9 cellular contexts compared by ENCODE assay signal in genomic region chr22:22720724-22721261, GRCh38.
DNase-seq lines count a peak whose midpoint lies in the region; ATAC-seq and TF ChIP-seq lines count a peak whose summit lies in the region.
"Had no signal": no experiment of that assay in that cellular context is flagged by ENCODE, and none has a peak within 500 bp of the region (broad histone marks: within the 10 kb centered on the region; RNA-seq: fewer than 3 reads in every experiment).

No MANE protein-coding gene starts in this region.

- no TSS peak for BruUV-seq in PC-3 (replicated peaks; lab: Mats Ljungman, UMichigan)

- TF ChIP-seq POLR2A in GM15510 (IDR thresholded peaks at IDR 0.05; ENCODE audit: borderline replicate concordance, extremely low read depth, insufficient read length), result peak; percentile 12

- H3K9ac ChIP-seq in GM23248, result no peak overlapping the region
- no peak overlapping the region for H3K9ac ChIP-seq in PC-3 (ENCODE audit: low read length)

- H3K79me2 ChIP-seq in GM23248 (ENCODE audit: insufficient read depth) (no peaks in the 10 kb centered on the region), PC-3 (ENCODE audit: low read length) (no peaks in the 10 kb centered on the region)

- DNase-seq in GM23248 (peak; percentile 57), PC-3 (no peak), left colon (no peak), NCI-H526 (lab: John Stamatoyannopoulos, UW) (no peak), GDM1 (lab: John Stamatoyannopoulos, UW) (no peak), GOT3 (lab: John Stamatoyannopoulos, UW) (no peak)
- no peak for DNase-seq in stimulated activated CD4-positive, alpha-beta T cell treated with anti-CD3 and anti-CD28 coated beads, Interleukin-1b, Interleukin-23, amount 100 ng/mL, for 48 hours

- CTCF ChIA-PET in PC-3 (lab: Charles Lee), result no interaction called here

- H3K4me3 ChIP-seq in GM23248, result no peak overlapping the region
- H3K4me3 ChIP-seq in PC-3 (ENCODE audit: low read length), result no peak overlapping the region
- H3K4me3 ChIP-seq: cardiac muscle cell had no signal

- H3K9me3 ChIP-seq in GM23248 (ENCODE audit: low read depth) (no peaks in the 10 kb centered on the region), PC-3 (ENCODE audit: low read length) (no peaks in the 10 kb centered on the region)

- in situ Hi-C loops in GM23248 (cut with MboI), result no loop called here

- ATAC-seq in PC-3 (no peak), left colon (peak; percentile 42)

- no peaks in the 10 kb centered on the region for H3K9me2 ChIP-seq in GM23248 (ENCODE audit: insufficient read depth)
- no peaks in the 10 kb centered on the region for H3K9me2 ChIP-seq in PC-3 (replicated peaks; ENCODE audit: low read length)

- peaks cover 35% of the 10 kb centered on the region; the same call in 1 of the 2 replicates for H3F3A ChIP-seq in GM23248 (ENCODE audit: insufficient read depth)
- H3F3A ChIP-seq in PC-3 (ENCODE audit: low read length, unreplicated experiment), result no peaks in the 10 kb centered on the region

- H3K27me3 ChIP-seq in GM23248 (replicated peaks; ENCODE audit: insufficient read depth) (0 out of 2 replicates have a peak, but pooled peaks cover 3% of the 10 kb centered on the region), PC-3 (ENCODE audit: low read length) (no peaks in the 10 kb centered on the region)
- H3K27me3 ChIP-seq: cardiac muscle cell had no signal

- H3K27ac ChIP-seq in GM23248 (no peak overlapping the region), PC-3 (ENCODE audit: low read length) (peak overlapping the region; percentile 80)
- H3K27ac ChIP-seq: cardiac muscle cell had no signal

- intact Hi-C loops in PC-3 (cut with micrococcal nuclease) (no loop called here), left colon (cut with DNase I, micrococcal nuclease) (no loop called here)

- H2AFZ ChIP-seq in GM23248 (peak overlapping the region; percentile 58; the same call in 1 of the 2 replicates), PC-3 (ENCODE audit: low read length) (no peak overlapping the region)

- 56 to 58% methylated on average over 6 of the region's 6 CpGs for WGBS in GM23248 (ENCODE audit: low coverage in 1 of 2, low lambda C conversion rate in 2 of 2, missing lambda C conversion rate in 2 of 2), 2 experiments

- 0 out of 2 replicates have a peak, but pooled peaks cover 5% of the 10 kb centered on the region for H4K20me1 ChIP-seq in GM23248 (ENCODE audit: insufficient read depth)
- H4K20me1 ChIP-seq in PC-3 (ENCODE audit: low read length), result no peaks in the 10 kb centered on the region

- TF ChIP-seq CTCF in PC-3 (conservative IDR thresholded peaks at IDR 0.05; ENCODE audit: low read depth, low read length), result no peak

- POLR2A ChIA-PET in PC-3 (lab: Charles Lee; ENCODE audit: unreplicated experiment), result no interaction called here

- H3K36me3 ChIP-seq in GM23248 (ENCODE audit: low read depth) (no peaks in the 10 kb centered on the region), PC-3 (ENCODE audit: low read depth, low read length) (no peaks in the 10 kb centered on the region)
- H3K36me3 ChIP-seq: cardiac muscle cell had no signal

- H3K4me1 ChIP-seq in GM23248 (ENCODE audit: insufficient read depth) (peaks cover 21% of the 10 kb centered on the region), PC-3 (ENCODE audit: insufficient read depth, low read length) (peaks cover 21% of the 10 kb centered on the region)

- no peak overlapping the region for H3K4me2 ChIP-seq in GM23248 (ENCODE audit: unreplicated experiment)
- no peak overlapping the region for H3K4me2 ChIP-seq in PC-3 (ENCODE audit: low read length)
